21 cellular contexts compared by ENCODE assay signal in the genomic region with DNA sequence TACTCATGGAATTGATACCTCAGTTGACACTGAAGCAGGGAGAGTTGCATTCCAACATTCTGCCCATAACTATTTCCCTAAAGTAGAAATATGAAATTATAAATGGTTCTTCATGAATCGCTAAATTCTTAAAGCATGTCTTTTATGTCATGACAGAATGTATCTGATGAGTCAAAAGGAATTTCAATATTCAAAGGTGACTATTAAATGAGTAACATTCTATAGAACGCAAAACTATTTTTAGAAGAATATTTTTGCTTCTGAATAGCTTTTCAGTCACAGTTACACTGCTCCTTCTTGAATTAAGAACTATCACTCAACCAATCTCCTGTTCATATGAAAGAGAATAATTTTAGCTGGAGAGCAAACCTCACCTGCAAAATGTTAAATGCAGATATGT.
"Had no signal": no experiment of that assay in that cellular context is flagged by ENCODE, and none has a peak within 500 bp of the region (broad histone marks: within the 10 kb centered on the region; RNA-seq: fewer than 3 reads in every experiment).

No MANE protein-coding gene starts in this region.

- H3K27me3 ChIP-seq: gastrocnemius medialis, heart left ventricle, upper lobe of left lung had no signal

- DNase-seq: activated CD4-positive, alpha-beta memory T cell treated with anti-CD3 and anti-CD28 coated beads, Interleukin-2, amount 10 ng/mL, durations not matched to agents 7 days and 5 days; activated effector memory CD4-positive, alpha-beta T cell treated with Interleukin-2 at 50 U/mL for 16 hours; activated naive CD4-positive, alpha-beta T cell treated with anti-CD3 and anti-CD28 coated beads for 36 hours; activated naive CD8-positive, alpha-beta T cell treated with anti-CD3 and anti-CD28 coated beads, Interleukin-2, amount 10 ng/mL, durations not matched to agents 7 days and 5 days; activated T-cell treated with anti-CD3 and anti-CD28 coated beads, Interleukin-2, amount 50 U/mL, for 72 hours; amniotic stem cell; dermis blood vessel endothelial cell; effector memory CD4-positive, alpha-beta T cell; gastrocnemius medialis; heart left ventricle; islet precursor cell; left colon; naive B cell; occipital lobe; posterior cingulate gyrus; stimulated activated CD4-positive, alpha-beta T cell treated with anti-CD3 and anti-CD28 coated beads, Interleukin-4, amount 100 ng/mL, for 24 hours; stimulated activated naive CD4-positive, alpha-beta T cell treated with Interleukin-2 at 50 U/mL for 16 hours; T-helper 2 cell; upper lobe of left lung had no signal

- H3K4me3 ChIP-seq: gastrocnemius medialis, heart left ventricle, upper lobe of left lung had no signal

- H3K9me3 ChIP-seq: gastrocnemius medialis, upper lobe of left lung had no signal

- H3K36me3 ChIP-seq: gastrocnemius medialis, heart left ventricle, upper lobe of left lung had no signal

- H3K27ac ChIP-seq: gastrocnemius medialis, heart left ventricle, upper lobe of left lung had no signal

- ATAC-seq: activated CD4-positive, CD25-positive, alpha-beta regulatory T cell treated with anti-CD3 and anti-CD28 coated beads, Interleukin-2, amount 50 U/mL, for 24 hours; activated T-cell treated with anti-CD3 and anti-CD28 coated beads, Interleukin-2, amount 50 U/mL, for 72 hours; esophagus mucosa; gastrocnemius medialis; heart left ventricle; left colon had no signal

- H3K4me1 ChIP-seq: gastrocnemius medialis, heart left ventricle, upper lobe of left lung had no signal
